34 cellular contexts compared by ENCODE assay signal in genomic region chr2:167955264-167955906, GRCh38.
"Had no signal": no experiment of that assay in that cellular context is flagged by ENCODE, and none has a peak within 500 bp of the region (broad histone marks: within the 10 kb centered on the region; RNA-seq: fewer than 3 reads in every experiment).

No MANE protein-coding gene starts in this region.

- H3K4me1 ChIP-seq: ascending aorta had no signal

- H3K27ac ChIP-seq: ascending aorta, cardiac muscle cell, VCaP had no signal

- H3K27ac Mint-ChIP-seq: activated B cell treated with CpG ODN at 0.5 μM for 24 hours; activated CD4-positive, alpha-beta memory T cell treated with anti-CD3 and anti-CD28 coated beads for 36 hours; activated CD4-positive, alpha-beta T cell treated with anti-CD3 and anti-CD28 coated beads, Interleukin-2, amount 10 ng/mL, durations not matched to agents 24 days and 14 days; activated CD8-positive, alpha-beta memory T cell treated with anti-CD3 and anti-CD28 coated beads, Interleukin-2, amount 10 ng/mL, durations not matched to agents 7 days and 5 days; activated CD8-positive, alpha-beta T cell treated with anti-CD3 and anti-CD28 coated beads for 36 hours; activated naive CD4-positive, alpha-beta T cell treated with anti-CD3 and anti-CD28 coated beads, Interleukin-2, amount 10 ng/mL, durations not matched to agents 7 days and 5 days; activated naive CD4-positive, alpha-beta T cell treated with anti-CD3 and anti-CD28 coated beads, Interleukin-2, amount 50 U/mL, for 24 hours; activated naive CD8-positive, alpha-beta T cell; activated naive CD8-positive, alpha-beta T cell treated with anti-CD3 and anti-CD28 coated beads, Interleukin-2, amount 10 ng/mL, durations not matched to agents 7 days and 5 days; activated naive CD8-positive, alpha-beta T cell treated with anti-CD3 and anti-CD28 coated beads, Interleukin-2, amount 50 U/mL, for 24 hours; activated T-cell treated with anti-CD3 and anti-CD28 coated beads, Interleukin-2, amount 50 U/mL, for 24 hours; activated T-helper 2 cell treated with anti-CD3 and anti-CD28 coated beads, Interferon-gamma antibody, Interleukin-2, Interleukin-4, amounts not matched to agents 10 μg/mL and 5 μg/mL and 100 μg/mL, durations not matched to agents 14 hours and 24 hours and 36 hours; T-helper 1 cell treated with Interleukin-12 subunit alpha and Interleukin-12 subunit beta and Interleukin-4 antibody, amounts not matched to agents 30 μg/mL and 1 μg/mL, for 36 hours; T-helper 2 cell treated with Interferon-gamma antibody and Interleukin-4, amounts not matched to agents 5 μg/mL and 100 μg/mL, for 36 hours had no signal

- H3K36me3 ChIP-seq: ascending aorta, cardiac muscle cell had no signal

- H3K27me3 Mint-ChIP-seq: activated B cell treated with CpG ODN at 0.5 μM for 24 hours; activated CD4-positive, alpha-beta memory T cell treated with anti-CD3 and anti-CD28 coated beads for 36 hours; activated CD4-positive, alpha-beta T cell treated with anti-CD3 and anti-CD28 coated beads, Interleukin-2, amount 10 ng/mL, durations not matched to agents 24 days and 14 days; activated CD8-positive, alpha-beta memory T cell treated with anti-CD3 and anti-CD28 coated beads, Interleukin-2, amount 10 ng/mL, durations not matched to agents 7 days and 5 days; activated CD8-positive, alpha-beta T cell treated with anti-CD3 and anti-CD28 coated beads for 36 hours; activated naive CD4-positive, alpha-beta T cell treated with anti-CD3 and anti-CD28 coated beads, Interleukin-2, amount 10 ng/mL, durations not matched to agents 7 days and 5 days; activated naive CD4-positive, alpha-beta T cell treated with anti-CD3 and anti-CD28 coated beads, Interleukin-2, amount 50 U/mL, for 24 hours; activated naive CD8-positive, alpha-beta T cell; activated naive CD8-positive, alpha-beta T cell treated with anti-CD3 and anti-CD28 coated beads, Interleukin-2, amount 10 ng/mL, durations not matched to agents 7 days and 5 days; activated naive CD8-positive, alpha-beta T cell treated with anti-CD3 and anti-CD28 coated beads, Interleukin-2, amount 50 U/mL, for 24 hours; activated T-cell treated with anti-CD3 and anti-CD28 coated beads, Interleukin-2, amount 50 U/mL, for 24 hours; brain; central memory CD8-positive, alpha-beta T cell had no signal

- H3K9me3 Mint-ChIP-seq: activated CD4-positive, alpha-beta T cell treated with anti-CD3 and anti-CD28 coated beads, Interleukin-2, amount 10 ng/mL, durations not matched to agents 24 days and 14 days; activated CD8-positive, alpha-beta T cell treated with anti-CD3 and anti-CD28 coated beads for 36 hours; activated naive CD4-positive, alpha-beta T cell treated with anti-CD3 and anti-CD28 coated beads, Interleukin-2, amount 10 ng/mL, durations not matched to agents 7 days and 5 days; activated naive CD4-positive, alpha-beta T cell treated with anti-CD3 and anti-CD28 coated beads, Interleukin-2, amount 50 U/mL, for 24 hours; activated naive CD8-positive, alpha-beta T cell treated with anti-CD3 and anti-CD28 coated beads, Interleukin-2, amount 10 ng/mL, durations not matched to agents 7 days and 5 days; activated T-helper 2 cell treated with anti-CD3 and anti-CD28 coated beads, Interferon-gamma antibody, Interleukin-2, Interleukin-4, amounts not matched to agents 10 μg/mL and 5 μg/mL and 100 μg/mL, durations not matched to agents 14 hours and 24 hours and 36 hours; central memory CD8-positive, alpha-beta T cell; T-helper 1 cell treated with Interleukin-12 subunit alpha and Interleukin-12 subunit beta and Interleukin-4 antibody, amounts not matched to agents 30 μg/mL and 1 μg/mL, for 36 hours; T-helper 2 cell treated with Interferon-gamma antibody and Interleukin-4, amounts not matched to agents 5 μg/mL and 100 μg/mL, for 36 hours had no signal

- DNase-seq: activated B cell treated with CpG ODN at 0.5 μM for 24 hours; activated CD4-positive, alpha-beta memory T cell treated with anti-CD3 and anti-CD28 coated beads for 36 hours; activated CD4-positive, alpha-beta T cell treated with anti-CD3 and anti-CD28 coated beads for 4 hours; activated CD4-positive, alpha-beta T cell treated with anti-CD3 and anti-CD28 coated beads, Interleukin-2, amount 10 ng/mL, durations not matched to agents 24 days and 14 days; activated CD4-positive, alpha-beta T cell treated with anti-CD3 and anti-CD28 coated beads, Interleukin-2, amount 50 U/mL, for 1 hour; activated CD4-positive, alpha-beta T cell treated with anti-CD3 and anti-CD28 coated beads, Interleukin-2, amount 50 U/mL, for 4 hours; activated CD4-positive, CD25-positive, alpha-beta regulatory T cell treated with anti-CD3 and anti-CD28 coated beads, Interleukin-2, amount 50 U/mL, for 72 hours; activated CD8-positive, alpha-beta memory T cell treated with anti-CD3 and anti-CD28 coated beads, Interleukin-2, amount 10 ng/mL, durations not matched to agents 7 days and 5 days; activated CD8-positive, alpha-beta memory T cell treated with anti-CD3 and anti-CD28 coated beads, Interleukin-2, amount 50 U/mL, for 48 hours; activated CD8-positive, alpha-beta T cell treated with anti-CD3 and anti-CD28 coated beads for 36 hours; activated effector memory CD4-positive, alpha-beta T cell treated with Interleukin-2 at 50 U/mL for 16 hours; activated gamma-delta T cell; activated naive CD4-positive, alpha-beta T cell treated with anti-CD3 and anti-CD28 coated beads, Interleukin-2, amount 10 ng/mL, durations not matched to agents 7 days and 5 days; activated naive CD4-positive, alpha-beta T cell treated with Interleukin-2 at 50 U/mL for 16 hours; activated naive CD8-positive, alpha-beta T cell treated with anti-CD3 and anti-CD28 coated beads, Interleukin-2, amount 10 ng/mL, durations not matched to agents 7 days and 5 days; activated naive CD8-positive, alpha-beta T cell treated with anti-CD3 and anti-CD28 coated beads, Interleukin-2, amount 50 U/mL, for 24 hours; activated T-cell treated with anti-CD3 and anti-CD28 coated beads, Interleukin-2, amount 50 U/mL, for 24 hours; activated T-cell treated with anti-CD3 and anti-CD28 coated beads, Interleukin-2, amount 50 U/mL, for 48 hours; amygdala; anterior cingulate cortex; caudate nucleus; T-helper 1 cell; T-helper 2 cell; T-helper 9 cell had no signal

- H3K4me1 Mint-ChIP-seq: activated B cell treated with CpG ODN at 0.5 μM for 24 hours; activated CD4-positive, alpha-beta T cell treated with anti-CD3 and anti-CD28 coated beads, Interleukin-2, amount 10 ng/mL, durations not matched to agents 24 days and 14 days; activated CD8-positive, alpha-beta memory T cell treated with anti-CD3 and anti-CD28 coated beads, Interleukin-2, amount 10 ng/mL, durations not matched to agents 7 days and 5 days; activated naive CD4-positive, alpha-beta T cell treated with anti-CD3 and anti-CD28 coated beads, Interleukin-2, amount 10 ng/mL, durations not matched to agents 7 days and 5 days; activated naive CD4-positive, alpha-beta T cell treated with anti-CD3 and anti-CD28 coated beads, Interleukin-2, amount 50 U/mL, for 24 hours; activated naive CD8-positive, alpha-beta T cell treated with anti-CD3 and anti-CD28 coated beads, Interleukin-2, amount 10 ng/mL, durations not matched to agents 7 days and 5 days; activated naive CD8-positive, alpha-beta T cell treated with anti-CD3 and anti-CD28 coated beads, Interleukin-2, amount 50 U/mL, for 24 hours; brain; central memory CD8-positive, alpha-beta T cell had no signal

- H3K9me3 ChIP-seq: ascending aorta had no signal

- H3K4me3 ChIP-seq: ascending aorta, cardiac muscle cell had no signal

- H3K4me3 Mint-ChIP-seq: activated B cell treated with CpG ODN at 0.5 μM for 24 hours; activated CD4-positive, alpha-beta memory T cell treated with anti-CD3 and anti-CD28 coated beads for 36 hours; activated CD4-positive, alpha-beta T cell treated with anti-CD3 and anti-CD28 coated beads, Interleukin-2, amount 10 ng/mL, durations not matched to agents 24 days and 14 days; activated CD8-positive, alpha-beta memory T cell treated with anti-CD3 and anti-CD28 coated beads, Interleukin-2, amount 10 ng/mL, durations not matched to agents 7 days and 5 days; activated CD8-positive, alpha-beta T cell treated with anti-CD3 and anti-CD28 coated beads for 36 hours; activated naive CD4-positive, alpha-beta T cell treated with anti-CD3 and anti-CD28 coated beads, Interleukin-2, amount 10 ng/mL, durations not matched to agents 7 days and 5 days; activated naive CD4-positive, alpha-beta T cell treated with anti-CD3 and anti-CD28 coated beads, Interleukin-2, amount 50 U/mL, for 24 hours; activated naive CD8-positive, alpha-beta T cell; activated naive CD8-positive, alpha-beta T cell treated with anti-CD3 and anti-CD28 coated beads, Interleukin-2, amount 10 ng/mL, durations not matched to agents 7 days and 5 days; activated naive CD8-positive, alpha-beta T cell treated with anti-CD3 and anti-CD28 coated beads, Interleukin-2, amount 50 U/mL, for 24 hours; activated T-cell treated with anti-CD3 and anti-CD28 coated beads, Interleukin-2, amount 50 U/mL, for 24 hours; brain; central memory CD8-positive, alpha-beta T cell; T-helper 1 cell treated with Interleukin-12 subunit alpha and Interleukin-12 subunit beta and Interleukin-4 antibody, amounts not matched to agents 30 μg/mL and 1 μg/mL, for 36 hours; T-helper 2 cell treated with Interferon-gamma antibody and Interleukin-4, amounts not matched to agents 5 μg/mL and 100 μg/mL, for 36 hours had no signal

- H3K27me3 ChIP-seq: ascending aorta, cardiac muscle cell had no signal
